In the genomic region with DNA sequence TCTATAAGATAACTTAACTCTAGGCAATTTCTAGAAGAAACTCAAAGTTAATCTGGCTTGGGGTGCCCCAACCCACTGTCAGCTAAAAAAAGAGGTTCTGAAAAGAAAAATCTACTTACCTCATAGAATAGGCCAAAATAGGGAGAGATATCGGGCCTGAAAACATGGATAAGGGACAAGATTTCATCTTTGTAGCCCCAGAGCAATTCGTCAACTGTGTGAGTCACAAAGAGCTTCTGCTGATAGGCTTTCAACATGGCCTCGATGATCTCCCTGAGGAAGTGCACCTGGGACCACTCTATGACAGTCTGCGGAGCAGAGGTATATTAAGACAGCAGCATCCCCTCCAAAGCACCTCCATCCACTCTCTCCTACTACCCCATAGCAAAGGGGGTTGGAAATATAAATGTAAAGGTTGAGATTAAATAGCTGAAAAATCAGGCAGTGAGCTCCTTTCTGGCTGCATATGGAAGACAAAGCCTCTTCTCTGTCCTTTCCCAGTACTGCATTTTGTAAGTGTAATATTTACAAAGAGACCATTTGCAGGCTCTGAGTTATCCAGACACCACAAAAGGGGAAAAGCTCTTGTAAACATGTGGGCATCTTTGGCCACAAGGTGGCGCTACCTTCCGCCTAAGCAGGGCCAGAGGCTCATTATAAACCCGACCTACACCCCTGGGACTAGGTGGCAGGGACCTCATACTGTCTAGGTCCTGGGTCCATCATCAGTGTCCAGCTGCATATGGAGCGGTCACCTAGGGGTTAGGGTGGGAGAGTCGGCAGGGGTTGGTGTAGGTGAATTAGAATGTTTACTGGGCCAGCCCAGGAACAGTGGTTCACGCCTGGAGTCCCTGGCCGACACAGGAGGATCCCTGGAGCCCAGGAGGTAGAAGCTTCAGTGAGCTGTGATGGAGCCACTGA, we compare ENCODE assay signal across 1 cellular context.
TF ChIP-seq lines count a peak whose summit lies in the region.

No MANE protein-coding gene starts in this region.

TF ChIP-seq in HepG2, 621 proteins besides CTCF, POLR2A, EP300 and RAD21 (continued from another document and continues in another):
- no peak for TF ChIP-seq ZNF784 (CRISPR knock-in tag; IDR thresholded peaks at IDR 0.05; ENCODE audit: borderline replicate concordance)
- no peak for TF ChIP-seq ZNF800 (CRISPR knock-in tag; IDR thresholded peaks at IDR 0.05)
- TF ChIP-seq, protein P1, sequence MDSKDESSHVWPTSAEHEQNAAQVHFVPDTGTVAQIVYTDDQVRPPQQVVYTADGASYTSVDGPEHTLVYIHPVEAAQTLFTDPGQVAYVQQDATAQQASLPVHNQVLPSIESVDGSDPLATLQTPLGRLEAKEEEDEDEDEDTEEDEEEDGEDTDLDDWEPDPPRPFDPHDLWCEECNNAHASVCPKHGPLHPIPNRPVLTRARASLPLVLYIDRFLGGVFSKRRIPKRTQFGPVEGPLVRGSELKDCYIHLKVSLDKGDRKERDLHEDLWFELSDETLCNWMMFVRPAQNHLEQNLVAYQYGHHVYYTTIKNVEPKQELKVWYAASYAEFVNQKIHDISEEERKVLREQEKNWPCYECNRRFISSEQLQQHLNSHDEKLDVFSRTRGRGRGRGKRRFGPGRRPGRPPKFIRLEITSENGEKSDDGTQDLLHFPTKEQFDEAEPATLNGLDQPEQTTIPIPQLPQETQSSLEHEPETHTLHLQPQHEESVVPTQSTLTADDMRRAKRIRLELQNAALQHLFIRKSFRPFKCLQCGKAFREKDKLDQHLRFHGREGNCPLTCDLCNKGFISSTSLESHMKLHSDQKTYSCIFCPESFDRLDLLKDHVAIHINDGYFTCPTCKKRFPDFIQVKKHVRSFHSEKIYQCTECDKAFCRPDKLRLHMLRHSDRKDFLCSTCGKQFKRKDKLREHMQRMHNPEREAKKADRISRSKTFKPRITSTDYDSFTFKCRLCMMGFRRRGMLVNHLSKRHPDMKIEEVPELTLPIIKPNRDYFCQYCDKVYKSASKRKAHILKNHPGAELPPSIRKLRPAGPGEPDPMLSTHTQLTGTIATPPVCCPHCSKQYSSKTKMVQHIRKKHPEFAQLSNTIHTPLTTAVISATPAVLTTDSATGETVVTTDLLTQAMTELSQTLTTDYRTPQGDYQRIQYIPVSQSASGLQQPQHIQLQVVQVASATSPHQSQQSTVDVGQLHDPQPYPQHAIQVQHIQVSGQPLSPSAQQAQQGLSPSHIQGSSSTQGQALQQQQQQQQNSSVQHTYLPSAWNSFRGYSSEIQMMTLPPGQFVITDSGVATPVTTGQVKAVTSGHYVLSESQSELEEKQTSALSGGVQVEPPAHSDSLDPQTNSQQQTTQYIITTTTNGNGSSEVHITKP (CRISPR knock-in tag; IDR thresholded peaks at IDR 0.05; ENCODE audit: low read depth): no peak
- TF ChIP-seq HNF1B (CRISPR knock-in tag; IDR thresholded peaks at IDR 0.05): peak; percentile 54; the same call in 1 of the 2 replicates
- no peak for TF ChIP-seq CBX5 (CRISPR knock-in tag; IDR thresholded peaks at IDR 0.05; ENCODE audit: borderline replicate concordance)
- no peak for TF ChIP-seq ZNF275 (CRISPR knock-in tag; IDR thresholded peaks at IDR 0.05; ENCODE audit: borderline replicate concordance)
- TF ChIP-seq, protein P2, sequence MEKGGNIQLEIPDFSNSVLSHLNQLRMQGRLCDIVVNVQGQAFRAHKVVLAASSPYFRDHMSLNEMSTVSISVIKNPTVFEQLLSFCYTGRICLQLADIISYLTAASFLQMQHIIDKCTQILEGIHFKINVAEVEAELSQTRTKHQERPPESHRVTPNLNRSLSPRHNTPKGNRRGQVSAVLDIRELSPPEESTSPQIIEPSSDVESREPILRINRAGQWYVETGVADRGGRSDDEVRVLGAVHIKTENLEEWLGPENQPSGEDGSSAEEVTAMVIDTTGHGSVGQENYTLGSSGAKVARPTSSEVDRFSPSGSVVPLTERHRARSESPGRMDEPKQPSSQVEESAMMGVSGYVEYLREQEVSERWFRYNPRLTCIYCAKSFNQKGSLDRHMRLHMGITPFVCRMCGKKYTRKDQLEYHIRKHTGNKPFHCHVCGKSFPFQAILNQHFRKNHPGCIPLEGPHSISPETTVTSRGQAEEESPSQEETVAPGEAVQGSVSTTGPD (CRISPR knock-in tag; IDR thresholded peaks at IDR 0.05): no peak
- no peak for TF ChIP-seq NCOA5 (CRISPR knock-in tag; IDR thresholded peaks at IDR 0.05)
- TF ChIP-seq ARID5B (CRISPR knock-in tag; IDR thresholded peaks at IDR 0.05): 0 out of 2 replicates have a peak, but pooled peaks have one; percentile 33
- no peak for TF ChIP-seq ZNF354B (CRISPR knock-in tag; IDR thresholded peaks at IDR 0.05)
- TF ChIP-seq KDM3A (CRISPR knock-in tag; IDR thresholded peaks at IDR 0.05; ENCODE audit: low read depth): peak; percentile 54; the same call in 1 of the 2 replicates
- TF ChIP-seq MTF2 (CRISPR knock-in tag; IDR thresholded peaks at IDR 0.05; ENCODE audit: borderline replicate concordance): no peak
- no peak for TF ChIP-seq MXD1 (CRISPR knock-in tag; IDR thresholded peaks at IDR 0.05)
- no peak for TF ChIP-seq ZNF598 (CRISPR knock-in tag; IDR thresholded peaks at IDR 0.05; ENCODE audit: borderline replicate concordance)
- TF ChIP-seq KLF6 (CRISPR knock-in tag; IDR thresholded peaks at IDR 0.05): no peak
- TF ChIP-seq, protein P3, sequence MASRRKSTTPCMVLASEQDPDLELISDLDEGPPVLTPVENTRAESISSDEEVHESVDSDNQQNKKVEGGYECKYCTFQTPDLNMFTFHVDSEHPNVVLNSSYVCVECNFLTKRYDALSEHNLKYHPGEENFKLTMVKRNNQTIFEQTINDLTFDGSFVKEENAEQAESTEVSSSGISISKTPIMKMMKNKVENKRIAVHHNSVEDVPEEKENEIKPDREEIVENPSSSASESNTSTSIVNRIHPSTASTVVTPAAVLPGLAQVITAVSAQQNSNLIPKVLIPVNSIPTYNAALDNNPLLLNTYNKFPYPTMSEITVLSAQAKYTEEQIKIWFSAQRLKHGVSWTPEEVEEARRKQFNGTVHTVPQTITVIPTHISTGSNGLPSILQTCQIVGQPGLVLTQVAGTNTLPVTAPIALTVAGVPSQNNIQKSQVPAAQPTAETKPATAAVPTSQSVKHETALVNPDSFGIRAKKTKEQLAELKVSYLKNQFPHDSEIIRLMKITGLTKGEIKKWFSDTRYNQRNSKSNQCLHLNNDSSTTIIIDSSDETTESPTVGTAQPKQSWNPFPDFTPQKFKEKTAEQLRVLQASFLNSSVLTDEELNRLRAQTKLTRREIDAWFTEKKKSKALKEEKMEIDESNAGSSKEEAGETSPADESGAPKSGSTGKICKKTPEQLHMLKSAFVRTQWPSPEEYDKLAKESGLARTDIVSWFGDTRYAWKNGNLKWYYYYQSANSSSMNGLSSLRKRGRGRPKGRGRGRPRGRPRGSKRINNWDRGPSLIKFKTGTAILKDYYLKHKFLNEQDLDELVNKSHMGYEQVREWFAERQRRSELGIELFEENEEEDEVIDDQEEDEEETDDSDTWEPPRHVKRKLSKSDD (CRISPR knock-in tag; IDR thresholded peaks at IDR 0.05; ENCODE audit: low read depth): no peak
- no peak for TF ChIP-seq SYNCRIP (IDR thresholded peaks at IDR 0.05; ENCODE audit: insufficient read depth, low read depth, low read length)
- peak; percentile 28; the same call in 1 of the 2 replicates for TF ChIP-seq PITX1 (CRISPR knock-in tag; IDR thresholded peaks at IDR 0.05)
- no peak for TF ChIP-seq DZIP1 (CRISPR knock-in tag; IDR thresholded peaks at IDR 0.05)
